31 cellular contexts compared by ENCODE assay signal in the genomic region with DNA sequence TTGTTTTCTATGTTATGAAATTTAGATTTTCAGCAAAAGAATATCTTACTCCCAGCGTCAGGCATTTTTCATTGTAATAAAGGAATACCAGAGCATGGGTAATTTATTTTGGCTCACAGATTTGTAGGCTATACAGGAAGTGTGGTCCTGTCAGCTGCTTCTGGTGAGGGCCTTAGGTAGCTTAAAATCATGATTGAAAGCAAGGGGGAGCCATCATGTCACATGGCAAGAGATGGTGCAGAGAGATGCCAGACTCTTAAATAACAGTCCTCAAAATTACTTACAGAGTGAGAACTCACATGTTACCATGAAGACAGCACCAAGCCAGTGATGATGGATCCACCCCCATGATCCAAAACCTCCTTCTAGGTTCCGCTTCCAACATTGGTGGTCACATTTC.
"Had no signal": no experiment of that assay in that cellular context is flagged by ENCODE, and none has a peak within 500 bp of the region (broad histone marks: within the 10 kb centered on the region; RNA-seq: fewer than 3 reads in every experiment).

No MANE protein-coding gene starts in this region.

- H3K9me3 ChIP-seq: MG63, Peyer's patch, SJCRH30 had no signal

- DNase-seq: activated CD4-positive, alpha-beta memory T cell treated with anti-CD3 and anti-CD28 coated beads for 36 hours; activated CD4-positive, alpha-beta T cell treated with anti-CD3 and anti-CD28 coated beads for 36 hours; activated CD4-positive, alpha-beta T cell treated with anti-CD3 and anti-CD28 coated beads, Interleukin-2, amount 10 ng/mL, durations not matched to agents 7 days and 5 days; activated CD8-positive, alpha-beta memory T cell treated with anti-CD3 and anti-CD28 coated beads, Interleukin-2, amount 50 U/mL, for 4 hours; activated naive CD4-positive, alpha-beta T cell treated with anti-CD3 and anti-CD28 coated beads, Interleukin-2, amount 10 ng/mL, durations not matched to agents 7 days and 5 days; activated naive CD8-positive, alpha-beta T cell treated with anti-CD3 and anti-CD28 coated beads, Interleukin-2, amount 50 U/mL, for 24 hours; activated T-cell treated with anti-CD3 and anti-CD28 coated beads for 4 hours; activated T-cell treated with anti-CD3 and anti-CD28 coated beads, Interleukin-2, amount 50 U/mL, for 4 hours; amniotic stem cell; aorta; brain microvascular endothelial cell; IMR-90; MG63; NCI-H1048; NCI-H1105 treated with DMSO at 0.1 percent for 48 hours; NCI-H146; NCI-H187; NCI-H2029 treated with DMSO at 0.1 percent for 48 hours; NCI-H2107; NCI-H2171; NCI-H510A; NCI-H526 treated with DMSO at 0.1 percent for 48 hours; NCI-H82; PC-3; Peyer's patch; SHP77; SJCRH30; T1000 had no signal

- H3K36me3 ChIP-seq: brain microvascular endothelial cell, MG63, Peyer's patch, SJCRH30 had no signal

- H3K4me3 ChIP-seq: K562, MG63, Peyer's patch, SJCRH30, SK-N-MC had no signal

- H3K4me1 ChIP-seq: Peyer's patch, SJCRH30 had no signal

- ATAC-seq: activated CD4-positive, alpha-beta T cell treated with anti-CD3 and anti-CD28 coated beads for 36 hours; activated CD4-positive, CD25-positive, alpha-beta regulatory T cell treated with anti-CD3 and anti-CD28 coated beads, Interleukin-2, amount 50 U/mL, for 24 hours; activated naive CD8-positive, alpha-beta T cell treated with anti-CD3 and anti-CD28 coated beads, Interleukin-2, amount 50 U/mL, for 24 hours; activated T-cell treated with anti-CD3 and anti-CD28 coated beads, Interleukin-2, amount 50 U/mL, for 4 hours; K562; PC-3 had no signal

- H3K27me3 ChIP-seq: brain microvascular endothelial cell, MG63, Peyer's patch, SJCRH30 had no signal

- FAIRE-seq: K562 had no signal

- H3K27ac ChIP-seq: brain microvascular endothelial cell, Peyer's patch, SJCRH30, SK-N-MC had no signal
